11 cellular contexts compared by ENCODE assay signal in genomic region chr10:75955953-75956352, GRCh38.
"Had no signal": no experiment of that assay in that cellular context is flagged by ENCODE, and none has a peak within 500 bp of the region (broad histone marks: within the 10 kb centered on the region; RNA-seq: fewer than 3 reads in every experiment).

No MANE protein-coding gene starts in this region.

- H3K9me3 ChIP-seq: mucosa of descending colon, thoracic aorta had no signal

- H3K9me3 Mint-ChIP-seq: activated naive CD4-positive, alpha-beta T cell treated with anti-CD3 and anti-CD28 coated beads for 36 hours had no signal

- H3K27me3 Mint-ChIP-seq: stimulated activated naive CD8-positive, alpha-beta T cell treated with anti-CD3 and anti-CD28 coated beads, Interleukin-15, Interleukin-2, amounts not matched to agents 100 ng/mL and 50 ng/mL, for 24 hours had no signal

- H3K36me3 Mint-ChIP-seq: naive thymus-derived CD8-positive, alpha-beta T cell had no signal

- H3K4me3 ChIP-seq: mucosa of descending colon, thoracic aorta had no signal

- H3K27ac Mint-ChIP-seq: activated naive CD4-positive, alpha-beta T cell treated with anti-CD3 and anti-CD28 coated beads for 36 hours; naive thymus-derived CD8-positive, alpha-beta T cell; stimulated activated naive CD8-positive, alpha-beta T cell treated with anti-CD3 and anti-CD28 coated beads, Interleukin-15, Interleukin-2, amounts not matched to agents 100 ng/mL and 50 ng/mL, for 24 hours had no signal

- H3K4me1 Mint-ChIP-seq: naive thymus-derived CD8-positive, alpha-beta T cell had no signal

- FAIRE-seq: astrocyte, endometrium had no signal

- H3K27ac ChIP-seq: thoracic aorta had no signal

- H3K36me3 ChIP-seq: thoracic aorta had no signal

- ATAC-seq: esophagus mucosa; mucosa of descending colon; naive thymus-derived CD8-positive, alpha-beta T cell had no signal

- H3K4me3 Mint-ChIP-seq: activated naive CD4-positive, alpha-beta T cell treated with anti-CD3 and anti-CD28 coated beads for 36 hours; naive thymus-derived CD8-positive, alpha-beta T cell; stimulated activated naive CD8-positive, alpha-beta T cell treated with anti-CD3 and anti-CD28 coated beads, Interleukin-15, Interleukin-2, amounts not matched to agents 100 ng/mL and 50 ng/mL, for 24 hours had no signal

- DNase-seq: activated CD4-positive, alpha-beta T cell treated with anti-CD3 and anti-CD28 coated beads for 48 hours; activated naive CD4-positive, alpha-beta T cell treated with anti-CD3 and anti-CD28 coated beads for 36 hours; mucosa of descending colon; naive thymus-derived CD8-positive, alpha-beta T cell; stimulated activated CD4-positive, alpha-beta T cell treated with anti-CD3 and anti-CD28 coated beads, Interleukin-15, amount 100 ng/mL, for 24 hours; stimulated activated CD4-positive, alpha-beta T cell treated with anti-CD3 and anti-CD28 coated beads, Interleukin-4, amount 100 ng/mL, for 24 hours had no signal
